8 cellular contexts compared by ENCODE assay signal in genomic region chr2:241507430-241508239, GRCh38. TPM values are rescaled to one million over a fixed set of nuclear protein-coding genes. Genes with fewer than 3 reads are reported as not detected.
A peak's percentile ranks its signal among the peaks of the same experiment; 100 is the strongest.
DNase-seq lines count a peak whose midpoint lies in the region; ATAC-seq, FAIRE-seq and TF ChIP-seq lines count a peak whose summit lies in the region.

No MANE protein-coding gene starts in this region.

- H3K36me3 Mint-ChIP-seq in CD14-positive monocyte: peaks cover 3 to 21% of the 10 kb centered on the region in 2 donors

- DNase-seq in CD14-positive monocyte (ENCODE audit: low spot score) (no peak), GM19238 (ENCODE audit: insufficient read length, low spot score) (peak; percentile 56), T follicular helper cell (ENCODE audit: low read depth) (peak; percentile 5), bronchial epithelial cell (ENCODE audit: low read depth) (peak; percentile 10), kidney tubule cell (ENCODE audit: low spot score) (peak; percentile 46), SIG-M5 treated with dmso at 0.1 percent for 504 hours (lab: John Stamatoyannopoulos, UW; ENCODE audit: unreplicated experiment) (no peak)
- peak; percentile 24 to 27 for DNase-seq in stimulated activated CD4-positive, alpha-beta T cell treated with anti-CD3 and anti-CD28 coated beads, Interleukin-4, amount 100 ng/mL, for 4 hours

- peak overlapping the region; percentile 81 to 89 for H3K4me3 Mint-ChIP-seq in CD14-positive monocyte

- peak overlapping the region in 1 of 7 donors; percentile 40 for H3K27ac Mint-ChIP-seq in CD14-positive monocyte

- intact Hi-C loops in CD14-positive monocyte (cut with micrococcal nuclease): loop anchor here (2.0 to 5.0 kb wide), 5 partner anchors 110 to 357 kb away; partner anchors contain the start of genes ATG4B (in 1 of the 2), DTYMK (in 1 of the 2), FARP2 (in 1 of the 2) and PPP1R7 (in 1 of the 2)

- H3K27me3 ChIP-seq in bronchial epithelial cell (ENCODE audit: control insufficient read depth, insufficient read depth, low read length): no peaks in the 10 kb centered on the region

- no peak for FAIRE-seq in bronchial epithelial cell (lab: Jason Lieb, UNC)

- H3K27me3 Mint-ChIP-seq in CD14-positive monocyte (ENCODE audit: low read depth in 3 of 3): peaks cover 20 to 29% (median 23%) of the 10 kb centered on the region in 3 donors

- peak; percentile 19 for ATAC-seq in HG03280 (IDR thresholded peaks at IDR 0.05; ENCODE audit: unreplicated experiment)

- peak overlapping the region; percentile 78 for H3K4me3 ChIP-seq in bronchial epithelial cell (ENCODE audit: low read depth, low read length)

- peaks cover 0 to 4% (median 0%) of the 10 kb centered on the region in 7 donors for H3K9me3 Mint-ChIP-seq in CD14-positive monocyte

- TF ChIP-seq CTCF in CD14-positive monocyte (IDR thresholded peaks at IDR 0.05): no peak
- peak; percentile 20 for TF ChIP-seq CTCF in bronchial epithelial cell (IDR thresholded peaks at IDR 0.05; ENCODE audit: insufficient read depth, low read length, severe bottlenecking)

- H3K36me3 ChIP-seq in bronchial epithelial cell (ENCODE audit: control insufficient read depth, insufficient read depth, low read length): peaks cover 5% of the 10 kb centered on the region

- H3K4me1 Mint-ChIP-seq in CD14-positive monocyte: peaks cover 23% of the 10 kb centered on the region

RNA-seq across cellular contexts. Expression of gene STK25, which starts 0.7 kb away (rescaled TPM):
- polyA plus RNA-seq in CD14-positive monocyte: 10 to 100 TPM; 62.7 to 69.5 TPM
- 196 and 218 TPM in 2 replicates for total RNA-seq in bronchial epithelial cell

RNA-seq across cellular contexts. Expression of gene BOK, which starts 50.9 kb away (rescaled TPM):
- polyA plus RNA-seq in CD14-positive monocyte: under 1 TPM in 1 of 2 donors, not detected in 1; 0.05 TPM
- 18.4 and 19.5 TPM in 2 replicates for total RNA-seq in bronchial epithelial cell

Comparison
In these comparisons a context has a peak if more than half of its experiments do, and no peak if none do; other contexts are left out.
1. DNase-seq: peak in GM19238 (single experiment), T follicular helper cell (single experiment), bronchial epithelial cell (single experiment), kidney tubule cell (single experiment) and stimulated activated CD4-positive, alpha-beta T cell treated with anti-CD3 and anti-CD28 coated beads, Interleukin-4, amount 100 ng/mL, for 4 hours (2 of 2); none in CD14-positive monocyte (single experiment) and SIG-M5 treated with dmso at 0.1 percent for 504 hours (single experiment).